Comparison of ENCODE assay signal across 12 cellular contexts in genomic region chr16:27406729-27407128, GRCh38. TPM values are rescaled to one million over a fixed set of nuclear protein-coding genes. Genes with fewer than 3 reads are reported as not detected.
DNase-seq lines count a peak whose midpoint lies in the region; ATAC-seq and TF ChIP-seq lines count a peak whose summit lies in the region.
"Had no signal": no experiment of that assay in that cellular context is flagged by ENCODE, and none has a peak within 500 bp of the region (broad histone marks: within the 10 kb centered on the region; RNA-seq: fewer than 3 reads in every experiment).

No MANE protein-coding gene starts in this region.

- in situ Hi-C loops in GM18951 (cut with MboI; ENCODE audit: low sequenced_read_pairs, unreplicated experiment), result no loop called here

- intact Hi-C loops in activated CD4-positive, alpha-beta T cell treated with anti-CD3 and anti-CD28 coated beads for 36 hours (cut with DNase I, micrococcal nuclease), result loop anchor here (5.0 to 10.0 kb wide), 3 partner anchors 134 to 809 kb away; no protein-coding TSS in a partner anchor
- intact Hi-C loops in mucosa of descending colon (cut with DNase I, micrococcal nuclease), result no loop called here

- TF ChIP-seq CTCF in mucosa of descending colon (IDR thresholded peaks at IDR 0.05), result no peak

- H3K4me1 Mint-ChIP-seq in activated CD4-positive, alpha-beta T cell treated with anti-CD3 and anti-CD28 coated beads for 36 hours, result peaks cover 60% of the 10 kb centered on the region

- no peaks in the 10 kb centered on the region for H3K27me3 Mint-ChIP-seq in activated CD4-positive, alpha-beta T cell treated with anti-CD3 and anti-CD28 coated beads for 36 hours

- CTCF ChIA-PET in activated CD4-positive, alpha-beta T cell treated with anti-CD3 and anti-CD28 coated beads for 36 hours (lab: Charles Lee), result interaction anchor here (0.6 to 7.4 kb wide), 12 partner anchors 9 to 251 kb away, joined by 3 to 51 read pairs (median 4); no protein-coding TSS in a partner anchor

- H3K36me3 Mint-ChIP-seq in activated CD4-positive, alpha-beta T cell treated with anti-CD3 and anti-CD28 coated beads for 36 hours (ENCODE audit: low read depth), result peaks cover 84% of the 10 kb centered on the region
- H3K36me3 Mint-ChIP-seq in activated naive CD4-positive, alpha-beta T cell treated with anti-CD3 and anti-CD28 coated beads, Interleukin-2, amount 50 U/mL, for 72 hours, result peaks cover 60 to 93% of the 10 kb centered on the region in 2 donors
- H3K36me3 Mint-ChIP-seq: IgD-negative memory B cell had no signal

- no peaks in the 10 kb centered on the region for H3K9me3 ChIP-seq in mucosa of descending colon

- ATAC-seq in activated CD4-positive, alpha-beta T cell treated with anti-CD3 and anti-CD28 coated beads for 36 hours, result peak; percentile 2
- ATAC-seq in activated naive CD4-positive, alpha-beta T cell treated with anti-CD3 and anti-CD28 coated beads, Interleukin-2, amount 50 U/mL, for 72 hours, result peak; percentile 6 to 24
- ATAC-seq in HG03139 (IDR thresholded peaks at IDR 0.05; ENCODE audit: unreplicated experiment) (no peak), mucosa of descending colon (no peak)
- ATAC-seq: SK-N-SH treated with all-trans-retinoic acid at 6 μM for 48 hours had no signal

- peak; percentile 23 for TF ChIP-seq POLR2A in GM18951 (IDR thresholded peaks at IDR 0.05; ENCODE audit: extremely low read depth, insufficient read depth, insufficient read length)

- H3K9me3 Mint-ChIP-seq in activated CD4-positive, alpha-beta T cell treated with anti-CD3 and anti-CD28 coated beads for 36 hours (ENCODE audit: low read depth), result peaks cover under 1% of the 10 kb centered on the region
- peaks cover 0 to 2% of the 10 kb centered on the region in 2 donors for H3K9me3 Mint-ChIP-seq in activated naive CD4-positive, alpha-beta T cell treated with anti-CD3 and anti-CD28 coated beads, Interleukin-2, amount 50 U/mL, for 72 hours

- peak overlapping the region; percentile 97 for H3K27ac Mint-ChIP-seq in activated CD4-positive, alpha-beta T cell treated with anti-CD3 and anti-CD28 coated beads for 36 hours
- H3K27ac Mint-ChIP-seq in activated naive CD4-positive, alpha-beta T cell treated with anti-CD3 and anti-CD28 coated beads, Interleukin-2, amount 50 U/mL, for 72 hours, result peak overlapping the region; percentile 97 to 100

- POLR2A ChIA-PET in activated CD4-positive, alpha-beta T cell treated with anti-CD3 and anti-CD28 coated beads for 36 hours (lab: Charles Lee), result interaction anchor here (0.8 to 8.4 kb wide), 9 partner anchors 24 to 237 kb away, joined by 3 to 103 read pairs (median 7); no protein-coding TSS in a partner anchor

- peak overlapping the region; percentile 99 for H3K4me3 Mint-ChIP-seq in activated CD4-positive, alpha-beta T cell treated with anti-CD3 and anti-CD28 coated beads for 36 hours

- peak; percentile 50 for DNase-seq in activated CD4-positive, alpha-beta T cell treated with anti-CD3 and anti-CD28 coated beads for 36 hours
- no peak for DNase-seq in activated CD4-positive, alpha-beta T cell treated with anti-CD3 and anti-CD28 coated beads for 4 hours
- peak in 1 of 2 donors; percentile 74 for DNase-seq in activated naive CD4-positive, alpha-beta T cell treated with anti-CD3 and anti-CD28 coated beads, Interleukin-2, amount 50 U/mL, for 72 hours (ENCODE audit: low spot score in 2 of 2)
- peak; percentile 64 for DNase-seq in stimulated activated CD8-positive, alpha-beta memory T cell treated with anti-CD3 and anti-CD28 coated beads, Interleukin-4, amount 100 ng/mL, for 48 hours
- DNase-seq in mucosa of descending colon, result no peak
- no peak for DNase-seq in NCI-H1694 treated with DMSO at 0.1 percent for 48 hours (lab: John Stamatoyannopoulos, UW)
- DNase-seq: amniotic stem cell, cortex of kidney had no signal

- H3K4me3 ChIP-seq in mucosa of descending colon, result no peak overlapping the region

- H3K36me3 ChIP-seq in mucosa of descending colon (ENCODE audit: low read depth), result no peaks in the 10 kb centered on the region

- no peaks in the 10 kb centered on the region for H3K4me1 ChIP-seq in mucosa of descending colon (ENCODE audit: low read depth)

RNA-seq across cellular contexts. Expression of gene IL21R, which starts 4.8 kb away (rescaled TPM):
- total RNA-seq in activated CD4-positive, alpha-beta T cell treated with anti-CD3 and anti-CD28 coated beads for 36 hours, result 10 to 100 TPM; 61.8 to 73.5 TPM
- 100 to 1,000 TPM; 103 to 106 TPM for total RNA-seq in activated naive CD4-positive, alpha-beta T cell treated with anti-CD3 and anti-CD28 coated beads, Interleukin-2, amount 50 U/mL, for 72 hours
- 1 to 10 TPM in 2 of 3 donors, under 1 TPM in 1; 0.47 to 1.4 (median 1.0) TPM for total RNA-seq in mucosa of descending colon

Comparison
In these comparisons a context has a peak if more than half of its experiments do, and no peak if none do; other contexts are left out.
1. DNase-seq: peak in activated CD4-positive, alpha-beta T cell treated with anti-CD3 and anti-CD28 coated beads for 36 hours (single experiment) and stimulated activated CD8-positive, alpha-beta memory T cell treated with anti-CD3 and anti-CD28 coated beads, Interleukin-4, amount 100 ng/mL, for 48 hours (single experiment); none in activated CD4-positive, alpha-beta T cell treated with anti-CD3 and anti-CD28 coated beads for 4 hours (0 of 2), mucosa of descending colon (0 of 3) and NCI-H1694 treated with DMSO at 0.1 percent for 48 hours (single experiment).
2. ATAC-seq: peak in activated CD4-positive, alpha-beta T cell treated with anti-CD3 and anti-CD28 coated beads for 36 hours (single experiment) and activated naive CD4-positive, alpha-beta T cell treated with anti-CD3 and anti-CD28 coated beads, Interleukin-2, amount 50 U/mL, for 72 hours (2 of 2); none in HG03139 (single experiment) and mucosa of descending colon (single experiment).
3. RNA of gene IL21R, which starts 4.8 kb away (total RNA-seq): 103 to 106 TPM in activated naive CD4-positive, alpha-beta T cell treated with anti-CD3 and anti-CD28 coated beads, Interleukin-2, amount 50 U/mL, for 72 hours and 61.8 to 73.5 TPM in activated CD4-positive, alpha-beta T cell treated with anti-CD3 and anti-CD28 coated beads for 36 hours; 0.47 to 1.4 TPM in mucosa of descending colon; every median in the first group is over 10 times any median in the second.
4. intact Hi-C loops: an anchor here in activated CD4-positive, alpha-beta T cell treated with anti-CD3 and anti-CD28 coated beads for 36 hours (5.0 to 10.0 kb wide); none called in mucosa of descending colon.